19 cellular contexts compared by ENCODE assay signal in the genomic region with DNA sequence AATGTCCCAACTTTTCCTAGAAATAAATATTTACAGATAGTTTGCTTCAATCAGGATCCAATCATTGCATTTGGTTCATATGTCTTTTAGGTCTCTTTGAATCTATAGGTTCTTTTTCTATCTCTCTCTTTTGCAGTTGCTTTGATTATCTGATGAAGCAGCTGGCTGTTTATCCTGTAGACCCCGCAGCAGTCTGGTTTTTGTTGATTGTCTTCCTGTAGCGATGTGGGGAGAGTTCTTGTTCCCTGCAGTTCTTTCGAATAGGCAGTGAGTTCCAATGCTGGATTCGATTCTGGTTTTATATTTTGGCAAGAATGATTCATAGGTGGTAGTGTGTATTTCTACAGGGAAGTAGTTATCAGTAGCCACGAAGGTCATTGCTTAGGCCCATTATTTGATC. TPM values are rescaled to one million over a fixed set of nuclear protein-coding genes. Genes with fewer than 3 reads are reported as not detected.
DNase-seq lines count a peak whose midpoint lies in the region; ATAC-seq and TF ChIP-seq lines count a peak whose summit lies in the region.
"Had no signal": no experiment of that assay in that cellular context is flagged by ENCODE, and none has a peak within 500 bp of the region (broad histone marks: within the 10 kb centered on the region; RNA-seq: fewer than 3 reads in every experiment).

No MANE protein-coding gene starts in this region.

- no peak overlapping the region for H3K4me3 ChIP-seq in SK-N-SH (ENCODE audit: low read depth in 2 of 2, low read length in 1 of 2)
- H3K4me3 ChIP-seq in endodermal cell (ENCODE audit: low read length): peak overlapping the region; percentile 42
- no peak overlapping the region for H3K4me3 ChIP-seq in neuronal stem cell (ENCODE audit: low read length in 2 of 2)
- H3K4me3 ChIP-seq: MG63, PC-9 had no signal

- POLR2A ChIA-PET in SK-N-SH (lab: Yijun Ruan, JAX): no interaction called here

- no peaks in the 10 kb centered on the region for H3K79me1 ChIP-seq in neuronal stem cell (ENCODE audit: low read depth, low read length)

- no peaks in the 10 kb centered on the region for H3K9me3 ChIP-seq in SK-N-SH
- H3K9me3 ChIP-seq in endodermal cell (ENCODE audit: control insufficient read depth, low read length): no peaks in the 10 kb centered on the region
- no peaks in the 10 kb centered on the region for H3K9me3 ChIP-seq in neuronal stem cell (replicated peaks in 1 of 2; ENCODE audit: control insufficient read depth in 2 of 2, insufficient read depth in 1 of 2, low read depth in 1 of 2, low read length in 2 of 2)
- H3K9me3 ChIP-seq: MG63 had no signal

- H4K91ac ChIP-seq in neuronal stem cell (ENCODE audit: low read depth, low read length, poor library complexity): no peak overlapping the region

- H3K27ac ChIP-seq in SK-N-SH (ENCODE audit: low read depth in 2 of 2, low read length in 1 of 2): no peak overlapping the region
- no peak overlapping the region for H3K27ac ChIP-seq in endodermal cell (ENCODE audit: low read depth, low read length)
- H3K27ac ChIP-seq in neuronal stem cell (replicated peaks; ENCODE audit: low read length): no peak overlapping the region
- H3K27ac ChIP-seq: PC-9 had no signal

- no peak overlapping the region for H3K14ac ChIP-seq in neuronal stem cell (ENCODE audit: low read length)

- no peaks in the 10 kb centered on the region for H3K27me3 ChIP-seq in SK-N-SH (ENCODE audit: insufficient read depth)
- no peaks in the 10 kb centered on the region for H3K27me3 ChIP-seq in endodermal cell (ENCODE audit: control insufficient read depth, insufficient read depth, low read length, poor library complexity, severe bottlenecking)
- H3K27me3 ChIP-seq in neuronal stem cell (ENCODE audit: control insufficient read depth in 3 of 3, insufficient read depth in 3 of 3, low read depth in 1 of 3, low read length in 3 of 3): peaks cover 0 to 36% (median 0%) of the 10 kb centered on the region in 3 experiments
- H3K27me3 ChIP-seq: MG63 had no signal

- H3K36me3 ChIP-seq in SK-N-SH (replicated peaks in 1 of 2; ENCODE audit: control insufficient read depth in 1 of 2, insufficient read depth in 2 of 2, low read length in 1 of 2) (no peaks in the 10 kb centered on the region), endodermal cell (ENCODE audit: control insufficient read depth, insufficient read depth, low read length) (no peaks in the 10 kb centered on the region), neuronal stem cell (replicated peaks in 1 of 2; ENCODE audit: control insufficient read depth in 2 of 2, insufficient read depth in 2 of 2, low read length in 2 of 2) (no peaks in the 10 kb centered on the region)
- H3K36me3 ChIP-seq: MG63 had no signal

- H3K4me1 Mint-ChIP-seq in endodermal cell: peaks cover 52% of the 10 kb centered on the region
- H3K4me1 Mint-ChIP-seq in natural killer cell treated with Interleukin-12 subunit alpha and Interleukin-12 subunit beta and Interleukin-15 and Interleukin-18, amount 100 ng/mL, for 72 hours (ENCODE audit: low read depth in 2 of 2): no peaks in the 10 kb centered on the region
- H3K4me1 Mint-ChIP-seq: CD14-positive monocyte had no signal

- H3K23ac ChIP-seq in neuronal stem cell (ENCODE audit: low read depth, low read length, poor library complexity): no peak overlapping the region

- no peak overlapping the region for H3K4ac ChIP-seq in neuronal stem cell (ENCODE audit: low read length)

- no peak overlapping the region for H4K8ac ChIP-seq in neuronal stem cell (ENCODE audit: low read depth, low read length)

- no peaks in the 10 kb centered on the region for H3K79me2 ChIP-seq in SK-N-SH (ENCODE audit: insufficient read depth)

- no peak overlapping the region for H2BK5ac ChIP-seq in neuronal stem cell (ENCODE audit: low read length)

- no peak for ATAC-seq in SK-N-SH treated with all-trans-retinoic acid at 6 μM for 48 hours
- no peak for ATAC-seq in natural killer cell treated with Interleukin-12 subunit alpha and Interleukin-12 subunit beta and Interleukin-15 and Interleukin-18, amount 100 ng/mL, for 72 hours

- no peaks in the 10 kb centered on the region for H3K9me2 ChIP-seq in SK-N-SH

- no peak for TF ChIP-seq CTCF in SK-N-SH (IDR thresholded peaks at IDR 0.05)
- no peak for TF ChIP-seq CTCF in endodermal cell (conservative IDR thresholded peaks at IDR 0.05)

- no peaks in the 10 kb centered on the region for H3K27me3 Mint-ChIP-seq in endodermal cell (ENCODE audit: insufficient read depth)
- H3K27me3 Mint-ChIP-seq in natural killer cell treated with Interleukin-12 subunit alpha and Interleukin-12 subunit beta and Interleukin-15 and Interleukin-18, amount 100 ng/mL, for 72 hours: peaks cover 4 to 5% of the 10 kb centered on the region in 2 donors

- TF ChIP-seq RAD21 in SK-N-SH (IDR thresholded peaks at IDR 0.05; ENCODE audit: low read length): no peak

- H3K18ac ChIP-seq in neuronal stem cell (ENCODE audit: low read length): no peak overlapping the region

- no peak overlapping the region for H2BK15ac ChIP-seq in neuronal stem cell (ENCODE audit: low read length)

- H2BK12ac ChIP-seq in neuronal stem cell (ENCODE audit: low read length): no peak overlapping the region

- peak; percentile 46 for DNase-seq in SK-N-SH
- DNase-seq in NCI-H1694 treated with DMSO at 0.1 percent for 48 hours (lab: John Stamatoyannopoulos, UW): peak; percentile 28
- peak; percentile 51 for DNase-seq in endodermal cell
- DNase-seq in neuronal stem cell (ENCODE audit: low spot score): no peak
- DNase-seq in NAMALWA (ENCODE audit: low spot score): no peak
- no peak for DNase-seq in NCI-H524 treated with DMSO at 0.1 percent for 48 hours (lab: John Stamatoyannopoulos, UW)
- no peak for DNase-seq in natural killer cell treated with Interleukin-12 subunit alpha and Interleukin-12 subunit beta and Interleukin-15 and Interleukin-18, amount 100 ng/mL, for 72 hours (ENCODE audit: low spot score)
- DNase-seq: 8988T, GDM1, MG63, NCI-H1048, NCI-H2029 treated with DMSO at 0.1 percent for 48 hours, NCI-H345, PC-9, RPMI8226, SHP77 had no signal

- H3K36me3 Mint-ChIP-seq in endodermal cell (ENCODE audit: low read depth): no peaks in the 10 kb centered on the region
- no peaks in the 10 kb centered on the region for H3K36me3 Mint-ChIP-seq in natural killer cell treated with Interleukin-12 subunit alpha and Interleukin-12 subunit beta and Interleukin-15 and Interleukin-18, amount 100 ng/mL, for 72 hours
- H3K36me3 Mint-ChIP-seq: CD14-positive monocyte had no signal

- H3F3A ChIP-seq in SK-N-SH (replicated peaks; ENCODE audit: insufficient read depth): no peaks in the 10 kb centered on the region

- no peak overlapping the region for H3K4me2 ChIP-seq in SK-N-SH
- H3K4me2 ChIP-seq in neuronal stem cell (ENCODE audit: insufficient read depth, low read length, poor library complexity, severe bottlenecking): no peak overlapping the region
- H3K4me2 ChIP-seq: PC-9 had no signal

- H3K27ac Mint-ChIP-seq in endodermal cell: peak overlapping the region; percentile 67
- no peak overlapping the region for H3K27ac Mint-ChIP-seq in natural killer cell treated with Interleukin-12 subunit alpha and Interleukin-12 subunit beta and Interleukin-15 and Interleukin-18, amount 100 ng/mL, for 72 hours
- H3K27ac Mint-ChIP-seq: CD14-positive monocyte had no signal

- H2AK5ac ChIP-seq in neuronal stem cell (ENCODE audit: low read depth, low read length): no peak overlapping the region

- no peak for TF ChIP-seq EP300 in SK-N-SH (IDR thresholded peaks at IDR 0.05; ENCODE audit: borderline replicate concordance in 1 of 2, low read depth in 1 of 2, low read length in 1 of 2)

- H3K4me1 ChIP-seq in SK-N-SH (ENCODE audit: control insufficient read depth in 1 of 2, insufficient read depth in 2 of 2, low read depth in 1 of 2, low read length in 1 of 2) (no peaks in the 10 kb centered on the region; a peak in 1 of 4 replicates), endodermal cell (ENCODE audit: control insufficient read depth, insufficient read depth, low read length) (peaks cover 37% of the 10 kb centered on the region), neuronal stem cell (ENCODE audit: control insufficient read depth in 2 of 2, insufficient read depth in 1 of 2, low read depth in 1 of 2, low read length in 2 of 2) (peaks cover 1 to 3% of the 10 kb centered on the region in 2 donors)

- no peak overlapping the region for H3K9ac ChIP-seq in SK-N-SH
- peak overlapping the region; percentile 26 for H3K9ac ChIP-seq in endodermal cell (ENCODE audit: extremely low read depth, low read length, poor library complexity, severe bottlenecking)
- H3K9ac ChIP-seq in neuronal stem cell (ENCODE audit: low read depth, low read length, poor library complexity): no peak overlapping the region

- H2AFZ ChIP-seq in SK-N-SH (ENCODE audit: low read depth) (no peak overlapping the region), neuronal stem cell (ENCODE audit: low read length) (peak overlapping the region; percentile 21)
- H2AFZ ChIP-seq: PC-9 had no signal

- no peak overlapping the region for H2BK120ac ChIP-seq in neuronal stem cell (ENCODE audit: low read depth, low read length)

- H3K4me3 Mint-ChIP-seq in endodermal cell: no peak overlapping the region
- no peak overlapping the region for H3K4me3 Mint-ChIP-seq in natural killer cell treated with Interleukin-12 subunit alpha and Interleukin-12 subunit beta and Interleukin-15 and Interleukin-18, amount 100 ng/mL, for 72 hours
- H3K4me3 Mint-ChIP-seq: CD14-positive monocyte had no signal

- CTCF ChIA-PET in SK-N-SH (lab: Yijun Ruan, JAX): interaction anchor here (0.6 to 2.0 kb wide), 3 partner anchors 17 to 91 kb away, joined by 3 to 4 read pairs (median 4); no protein-coding TSS in a partner anchor

- no peaks in the 10 kb centered on the region for H4K20me1 ChIP-seq in SK-N-SH (ENCODE audit: insufficient read depth)

- WGBS in SK-N-SH (ENCODE audit: low lambda C conversion rate): 27% methylated on average over 5 of the region's 5 CpGs
- WGBS in endodermal cell (ENCODE audit: insufficient coverage in 1 of 2, insufficient read length in 1 of 2), 2 experiments: 50 to 79% methylated on average over 2 to 5 of the region's 5 CpGs
- WGBS in neuronal stem cell (ENCODE audit: extremely low coverage in 2 of 2, insufficient read length in 2 of 2, insufficient replicate concordance in 1 of 2), 2 donors: no CpG with 5 or more reads among the region's 5 CpGs

- no peaks in the 10 kb centered on the region for H3K9me3 Mint-ChIP-seq in endodermal cell
- H3K9me3 Mint-ChIP-seq in natural killer cell treated with Interleukin-12 subunit alpha and Interleukin-12 subunit beta and Interleukin-15 and Interleukin-18, amount 100 ng/mL, for 72 hours: no peaks in the 10 kb centered on the region

RNA-seq across cellular contexts. Expression of gene MIXL1, which starts 7.4 kb away (rescaled TPM):
- polyA plus RNA-seq in SK-N-SH (2012; rRNA removed): 0.03 TPM in 1 of 2 replicates, not detected in the other
- polyA plus RNA-seq in SK-N-SH (2012; cell fraction: cytosol; rRNA removed): 0.03 and 0.05 TPM in 2 replicates
- polyA plus RNA-seq in SK-N-SH (2012; cell fraction: nucleus; rRNA removed): not detected in 2 replicates
- total RNA-seq in endodermal cell: 10 to 100 TPM; 16.8 to 86.3 TPM
- 41.3 TPM for polyA plus RNA-seq in endodermal cell (2013, experiment 1 of 2)
- 48.9 TPM for polyA plus RNA-seq in endodermal cell (2013, experiment 2 of 2)
- 0.13 TPM for polyA plus RNA-seq in neuronal stem cell (2013, experiment 1 of 2)
- polyA plus RNA-seq in neuronal stem cell (2013, experiment 2 of 2): 0.17 TPM
- not detected for total RNA-seq in natural killer cell treated with Interleukin-12 subunit alpha and Interleukin-12 subunit beta and Interleukin-15 and Interleukin-18, amount 100 ng/mL, for 72 hours
- total RNA-seq: LHCN-M2, PC-9 had no signal
- polyA plus RNA-seq: CD14-positive monocyte had no signal

RNA-seq across cellular contexts. Expression of gene ACBD3, which starts 29.5 kb away (rescaled TPM):
- polyA plus RNA-seq in SK-N-SH (2012; rRNA removed): 17.8 and 26.3 TPM in 2 replicates
- 25.1 and 30.3 TPM in 2 replicates for polyA plus RNA-seq in SK-N-SH (2012; cell fraction: cytosol; rRNA removed)
- 7.5 and 17.1 TPM in 2 replicates for polyA plus RNA-seq in SK-N-SH (2012; cell fraction: nucleus; rRNA removed)
- total RNA-seq in endodermal cell: 10 to 100 TPM; 34.8 to 48.0 TPM
- polyA plus RNA-seq in endodermal cell (2013, experiment 1 of 2): 22.3 TPM
- 24.1 TPM for polyA plus RNA-seq in endodermal cell (2013, experiment 2 of 2)
- polyA plus RNA-seq in neuronal stem cell (2013, experiment 1 of 2): 17.2 TPM
- 17.4 TPM for polyA plus RNA-seq in neuronal stem cell (2013, experiment 2 of 2)
- total RNA-seq in natural killer cell treated with Interleukin-12 subunit alpha and Interleukin-12 subunit beta and Interleukin-15 and Interleukin-18, amount 100 ng/mL, for 72 hours: 10 to 100 TPM; 27.6 to 30.3 TPM

Comparison
In these comparisons a context has a peak if more than half of its experiments do, and no peak if none do; other contexts are left out.
1. DNase-seq: peak in SK-N-SH (single experiment), NCI-H1694 treated with DMSO at 0.1 percent for 48 hours (single experiment) and endodermal cell (single experiment); none in neuronal stem cell (single experiment), NAMALWA (single experiment), NCI-H524 treated with DMSO at 0.1 percent for 48 hours (single experiment) and natural killer cell treated with Interleukin-12 subunit alpha and Interleukin-12 subunit beta and Interleukin-15 and Interleukin-18, amount 100 ng/mL, for 72 hours (single experiment).
2. RNA of gene MIXL1, which starts 7.4 kb away (total RNA-seq): 16.8 to 86.3 TPM in endodermal cell; not detected in natural killer cell treated with Interleukin-12 subunit alpha and Interleukin-12 subunit beta and Interleukin-15 and Interleukin-18, amount 100 ng/mL, for 72 hours; every median in the first group is over 10 times any median in the second.